22 cellular contexts compared by ENCODE assay signal in the genomic region with DNA sequence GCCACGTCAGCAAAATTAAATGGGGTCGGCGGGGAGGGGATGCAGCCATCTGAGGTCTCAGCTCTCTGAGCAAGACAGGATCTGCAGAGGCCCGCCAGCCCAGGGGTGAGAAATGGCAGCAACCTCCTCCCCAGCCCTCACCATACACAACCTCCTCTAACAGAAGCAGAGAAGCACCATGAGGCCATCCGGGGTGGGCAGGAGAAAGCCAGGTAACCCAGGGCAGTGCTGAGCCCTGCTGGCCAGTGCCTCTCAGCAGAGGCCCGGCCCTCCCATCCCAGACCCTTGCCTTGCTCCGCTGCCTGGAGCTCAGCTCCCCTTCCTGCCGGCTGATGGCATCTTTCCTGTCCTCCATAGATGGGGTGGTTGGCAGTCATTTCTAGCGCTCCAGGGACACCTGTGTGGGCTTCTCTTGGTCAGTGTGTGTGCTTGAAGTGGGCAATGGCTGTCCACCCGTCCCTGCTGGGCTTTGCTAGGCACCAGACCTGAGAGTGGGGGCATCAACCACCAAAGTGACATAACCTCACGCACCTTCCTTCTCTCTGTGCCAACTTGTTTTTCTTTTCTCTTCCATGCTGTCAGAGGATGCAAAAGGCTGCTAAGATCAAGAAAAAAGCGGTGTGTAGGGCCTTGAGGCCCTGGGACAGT.
"Had no signal": no experiment of that assay in that cellular context is flagged by ENCODE, and none has a peak within 500 bp of the region (broad histone marks: within the 10 kb centered on the region; RNA-seq: fewer than 3 reads in every experiment).

No MANE protein-coding gene starts in this region.

- H3K27ac Mint-ChIP-seq: activated B cell treated with CpG ODN at 0.5 μM for 24 hours; activated CD8-positive, alpha-beta T cell treated with anti-CD3 and anti-CD28 coated beads for 36 hours; activated T-cell treated with anti-CD3 and anti-CD28 coated beads, Interleukin-2, amount 50 U/mL, for 72 hours; endodermal cell had no signal

- H3K4me1 Mint-ChIP-seq: activated B cell treated with CpG ODN at 0.5 μM for 24 hours, endodermal cell had no signal

- DNase-seq: activated B cell treated with CpG ODN at 0.5 μM for 24 hours; activated CD4-positive, alpha-beta T cell treated with anti-CD3 and anti-CD28 coated beads for 48 hours; activated CD8-positive, alpha-beta T cell treated with anti-CD3 and anti-CD28 coated beads for 36 hours; activated naive CD4-positive, alpha-beta T cell treated with anti-CD3 and anti-CD28 coated beads for 36 hours; activated T-cell treated with anti-CD3 and anti-CD28 coated beads, Interleukin-2, amount 50 U/mL, for 72 hours; anterior cingulate cortex; dermis blood vessel endothelial cell; endodermal cell; erythroblast; heart right ventricle; midbrain; retina; stimulated activated CD4-positive, alpha-beta T cell treated with anti-CD3 and anti-CD28 coated beads, Interleukin-4, amount 100 ng/mL, for 4 hours; stimulated activated CD8-positive, alpha-beta memory T cell treated with anti-CD3 and anti-CD28 coated beads, Interleukin-4, amount 100 ng/mL, for 48 hours; stimulated activated naive CD8-positive, alpha-beta T cell treated with anti-CD3 and anti-CD28 coated beads, Interleukin-15, Interleukin-2, amounts not matched to agents 100 U/mL and 50 U/mL, for 24 hours; T-helper 2 cell had no signal

- H3K36me3 ChIP-seq: gastroesophageal sphincter, heart right ventricle, neutrophil, SJSA1 had no signal

- ATAC-seq: activated CD8-positive, alpha-beta T cell treated with anti-CD3 and anti-CD28 coated beads for 36 hours; activated T-cell treated with anti-CD3 and anti-CD28 coated beads, Interleukin-2, amount 50 U/mL, for 72 hours; gastroesophageal sphincter; heart right ventricle; left colon; stimulated activated naive CD8-positive, alpha-beta T cell treated with anti-CD3 and anti-CD28 coated beads, Interleukin-15, Interleukin-2, amounts not matched to agents 100 U/mL and 50 U/mL, for 24 hours had no signal

- H3K4me3 ChIP-seq: gastroesophageal sphincter, heart right ventricle, SJSA1, skin epidermis had no signal

- H3K9me3 ChIP-seq: gastroesophageal sphincter, heart right ventricle, neutrophil, SJSA1 had no signal

- H3K4me1 ChIP-seq: gastroesophageal sphincter, heart right ventricle, parathyroid adenoma had no signal

- H3K9me3 Mint-ChIP-seq: activated CD8-positive, alpha-beta T cell treated with anti-CD3 and anti-CD28 coated beads for 36 hours; activated naive CD4-positive, alpha-beta T cell treated with anti-CD3 and anti-CD28 coated beads for 36 hours; activated T-cell treated with anti-CD3 and anti-CD28 coated beads, Interleukin-2, amount 50 U/mL, for 72 hours; endodermal cell had no signal

- H3K27me3 Mint-ChIP-seq: activated B cell treated with CpG ODN at 0.5 μM for 24 hours; activated CD8-positive, alpha-beta T cell treated with anti-CD3 and anti-CD28 coated beads for 36 hours had no signal

- H3K27me3 ChIP-seq: neutrophil, SJSA1 had no signal

- H3K27ac ChIP-seq: gastroesophageal sphincter, heart right ventricle, neutrophil, parathyroid adenoma, SJSA1, skin epidermis had no signal

- H3K4me3 Mint-ChIP-seq: activated B cell treated with CpG ODN at 0.5 μM for 24 hours; activated CD8-positive, alpha-beta T cell treated with anti-CD3 and anti-CD28 coated beads for 36 hours; activated naive CD4-positive, alpha-beta T cell treated with anti-CD3 and anti-CD28 coated beads for 36 hours; activated T-cell treated with anti-CD3 and anti-CD28 coated beads, Interleukin-2, amount 50 U/mL, for 72 hours; endodermal cell had no signal
